In genomic region chr5:73812962-73813588, GRCh38 we compare ENCODE assay signal across 16 cellular contexts.
DNase-seq lines count a peak whose midpoint lies in the region; TF ChIP-seq lines count a peak whose summit lies in the region.
"Had no signal": no experiment of that assay in that cellular context is flagged by ENCODE, and none has a peak within 500 bp of the region (broad histone marks: within the 10 kb centered on the region; RNA-seq: fewer than 3 reads in every experiment).

No MANE protein-coding gene starts in this region.

- CTCF ChIA-PET in mammary epithelial cell (lab: Charles Lee; ENCODE audit: low non-redundant PET) = interaction anchor here (0.6 kb wide), 1 partner anchor 830 kb away, joined by 5 read pairs; no protein-coding TSS in a partner anchor

- TF ChIP-seq CTCF in mammary epithelial cell (conservative IDR thresholded peaks at IDR 0.05 in 1 of 2, IDR thresholded peaks at IDR 0.05 in 1 of 2; ENCODE audit: extremely low read depth in 1 of 2, insufficient read depth in 1 of 2, low read depth in 1 of 2, low read length in 2 of 2) = no peak

- H3K27me3 ChIP-seq in mammary epithelial cell (ENCODE audit: insufficient read depth, low read length) = no peaks in the 10 kb centered on the region
- H3K27me3 ChIP-seq: adrenal gland had no signal

- peak overlapping the region; percentile 83 for H3K4me2 ChIP-seq in mammary epithelial cell (ENCODE audit: insufficient read depth, low read depth, low read length)

- DNase-seq in DMS53 treated with DMSO at 0.1 percent for 48 hours (lab: John Stamatoyannopoulos, UW; ENCODE audit: unreplicated experiment) (peak; percentile 47), mammary epithelial cell (peak; percentile 77), left kidney (ENCODE audit: low read depth, low spot score) (peak; percentile 97), retina (peak; percentile 77), NCI-H2029 treated with DMSO at 0.1 percent for 48 hours (lab: John Stamatoyannopoulos, UW) (no peak), NCI-H526 treated with DMSO at 0.1 percent for 48 hours (lab: John Stamatoyannopoulos, UW) (no peak), germinal center (ENCODE audit: low spot score) (no peak)
- DNase-seq in activated CD4-positive, alpha-beta T cell treated with anti-CD3 and anti-CD28 coated beads for 1 hour = no peak
- DNase-seq: activated CD4-positive, CD25-positive, alpha-beta regulatory T cell treated with anti-CD3 and anti-CD28 coated beads, Interleukin-2, amount 50 U/mL, for 72 hours; adrenal gland; glutamatergic neuron; left ventricle myocardium inferior; NCI-H2081; nucleus accumbens; stimulated activated CD4-positive, alpha-beta T cell treated with anti-CD3 and anti-CD28 coated beads, Interleukin-15, amount 100 ng/mL, for 24 hours had no signal

- peaks cover 2% of the 10 kb centered on the region for H3K36me3 ChIP-seq in mammary epithelial cell (ENCODE audit: insufficient read depth, low read length)
- H3K36me3 ChIP-seq: adrenal gland, left ventricle myocardium inferior had no signal

- peaks cover 17% of the 10 kb centered on the region for H3K79me2 ChIP-seq in mammary epithelial cell (ENCODE audit: insufficient read depth, low read length)

- H3K27ac ChIP-seq in mammary epithelial cell (ENCODE audit: insufficient read depth, low read depth, low read length) = peak overlapping the region; percentile 82
- H3K27ac ChIP-seq: adrenal gland, left ventricle myocardium inferior had no signal

- 2% methylated on average over 9 of the region's 9 CpGs for WGBS in mammary epithelial cell (ENCODE audit: low coverage, missing lambda C conversion rate)

- intact Hi-C loops in mammary epithelial cell (cut with micrococcal nuclease) = loop anchor here (5.0 kb wide), 1 partner anchor 39 kb away; no protein-coding TSS in a partner anchor

- H3K4me1 ChIP-seq in mammary epithelial cell (ENCODE audit: insufficient read depth, low read length) = peaks cover 49% of the 10 kb centered on the region
- H3K4me1 ChIP-seq: adrenal gland, left ventricle myocardium inferior had no signal

- no peaks in the 10 kb centered on the region for H4K20me1 ChIP-seq in mammary epithelial cell (ENCODE audit: insufficient read depth, low read length)

- dilution Hi-C loops in mammary epithelial cell (cut with HindIII; ENCODE audit: low sequenced_read_pairs) = loop anchor here (5.0 kb wide), 1 partner anchor 39 kb away; no protein-coding TSS in a partner anchor

- in situ Hi-C loops in mammary epithelial cell (cut with MboI; ENCODE audit: low sequenced_read_pairs in 2 of 2) = no loop called here

- H3K9me3 ChIP-seq in mammary epithelial cell (replicated peaks; ENCODE audit: insufficient read depth, low read length) = no peaks in the 10 kb centered on the region
- H3K9me3 ChIP-seq: adrenal gland, left ventricle myocardium inferior had no signal

- peak overlapping the region; percentile 92 for H3K9ac ChIP-seq in mammary epithelial cell (ENCODE audit: insufficient read depth, low read length)

- H3K4me3 ChIP-seq in mammary epithelial cell (replicated peaks in 1 of 3; ENCODE audit: insufficient read depth in 1 of 3, low read depth in 2 of 3, low read length in 3 of 3) = peak overlapping the region; percentile 50 to 72 (median 54)
- H3K4me3 ChIP-seq: GM12878, left ventricle myocardium inferior had no signal

- no TSS peak for BruUV-seq in mammary epithelial cell (replicated peaks; lab: Mats Ljungman, UMichigan)

- peak overlapping the region; percentile 57 for H2AFZ ChIP-seq in mammary epithelial cell (ENCODE audit: low read depth, low read length)

Comparison
In these comparisons a context has a peak if more than half of its experiments do, and no peak if none do; other contexts are left out.
1. DNase-seq: peak in DMS53 treated with DMSO at 0.1 percent for 48 hours (single experiment), mammary epithelial cell (single experiment), left kidney (single experiment) and retina (single experiment); none in activated CD4-positive, alpha-beta T cell treated with anti-CD3 and anti-CD28 coated beads for 1 hour (single experiment), NCI-H2029 treated with DMSO at 0.1 percent for 48 hours (single experiment), NCI-H526 treated with DMSO at 0.1 percent for 48 hours (single experiment) and germinal center (single experiment).